8 cellular contexts compared by ENCODE assay signal in the genomic region with DNA sequence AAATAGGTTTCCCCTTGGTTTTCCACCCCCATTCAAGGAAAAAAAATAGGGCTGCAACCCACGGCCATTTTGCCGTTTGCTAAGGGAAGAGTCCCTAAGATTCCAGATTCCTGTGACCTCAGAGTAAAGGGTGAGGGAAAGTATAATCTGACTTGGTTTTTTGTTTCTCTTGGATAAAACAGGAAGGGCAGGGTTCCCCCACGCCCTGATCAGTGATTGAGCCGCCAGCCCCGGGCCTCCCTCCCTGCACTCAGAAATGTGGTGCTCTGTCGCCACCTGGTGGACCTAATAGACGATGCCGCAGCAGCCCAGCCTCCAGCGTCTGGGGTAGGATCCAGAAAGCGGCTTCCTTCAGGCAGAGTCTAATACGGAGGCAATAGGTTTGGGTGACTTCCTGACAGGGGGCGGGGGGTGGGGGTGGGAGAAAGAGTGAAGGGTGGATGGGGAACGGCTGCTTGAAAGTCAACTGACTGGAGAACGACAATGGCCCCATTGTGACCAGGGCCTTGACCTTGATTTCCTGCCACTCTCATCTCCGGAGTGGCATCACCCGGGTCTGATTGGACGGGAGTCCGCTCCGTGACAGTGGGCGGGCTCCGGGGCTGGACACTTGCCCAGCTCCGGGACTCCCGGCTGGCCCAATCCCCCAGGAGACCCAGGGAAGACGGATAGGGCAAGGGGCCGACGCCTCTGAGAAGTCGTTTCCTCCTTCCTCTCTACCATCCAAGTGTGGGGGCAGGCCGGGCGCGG. TPM values are rescaled to one million over a fixed set of nuclear protein-coding genes. Genes with fewer than 3 reads are reported as not detected.
DNase-seq lines count a peak whose midpoint lies in the region; ATAC-seq and TF ChIP-seq lines count a peak whose summit lies in the region.

No MANE protein-coding gene starts in this region.

- no peaks in the 10 kb centered on the region for H3K9me3 Mint-ChIP-seq in activated T-cell treated with anti-CD3 and anti-CD28 coated beads, Interleukin-2, amount 50 U/mL, for 72 hours
- H3K9me3 Mint-ChIP-seq in nephron = no peaks in the 10 kb centered on the region

- no peak overlapping the region for H3K56ac ChIP-seq in IMR-90 (ENCODE audit: extremely low read depth, insufficient read depth, low read length)

- H2BK15ac ChIP-seq in IMR-90 (ENCODE audit: low read depth, low read length) = no peak overlapping the region

- H3K4me1 Mint-ChIP-seq in activated T-cell treated with anti-CD3 and anti-CD28 coated beads, Interleukin-2, amount 50 U/mL, for 72 hours (ENCODE audit: low read depth) = peaks cover 9% of the 10 kb centered on the region
- peaks cover 5% of the 10 kb centered on the region for H3K4me1 Mint-ChIP-seq in nephron

- H3K4me3 ChIP-seq in IMR-90 (ENCODE audit: insufficient read depth, low read depth, low read length) = peak overlapping the region; percentile 5; the same call in 1 of the 2 replicates
- H3K4me3 ChIP-seq in Panc1 (ENCODE audit: low read depth in 2 of 2, low read length in 2 of 2) = peak overlapping the region; percentile 16 to 42

- H3K9me3 ChIP-seq in IMR-90 (ENCODE audit: control insufficient read depth, insufficient read depth, low read length) = no peaks in the 10 kb centered on the region
- H3K9me3 ChIP-seq in Panc1 (ENCODE audit: control insufficient read depth, insufficient read depth, low read depth, low read length) = no peaks in the 10 kb centered on the region

- intact Hi-C loops in IMR-90 (cut with micrococcal nuclease) (loop anchor here (1.0 to 2.0 kb wide), 5 partner anchors 12 to 370 kb away; no protein-coding TSS in a partner anchor), Panc1 (cut with micrococcal nuclease; ENCODE audit: unreplicated experiment) (loop anchor here (1.0 to 10.0 kb wide), 3 partner anchors 40 to 172 kb away; no protein-coding TSS in a partner anchor)

- POLR2A ChIA-PET in IMR-90 (lab: Charles Lee; ENCODE audit: unreplicated experiment) (no interaction called here), Panc1 (lab: Charles Lee) (no interaction called here)

- CTCF ChIA-PET in IMR-90 (lab: Yijun Ruan, JAX) (interaction anchor here (0.6 to 1.7 kb wide), 6 partner anchors 11 to 382 kb away, joined by 3 to 4 read pairs (median 3); no protein-coding TSS in a partner anchor), Panc1 (lab: Charles Lee) (interaction anchor here (0.6 to 0.9 kb wide), 2 partner anchors 43 to 391 kb away, joined by 3 to 16 read pairs; no protein-coding TSS in a partner anchor)

- DNase-seq in DMS 273 treated with DMSO at 0.1 percent for 48 hours (lab: John Stamatoyannopoulos, UW) (peak; percentile 40), IMR-90 (peak; percentile 73), Panc1 (ENCODE audit: low read depth, low spot score) (peak; percentile 57), fibroblast of peridontal ligament (ENCODE audit: extremely low read depth) (peak; percentile 84)
- peak; percentile 87 to 89 for DNase-seq in activated T-cell treated with anti-CD3 and anti-CD28 coated beads, Interleukin-2, amount 50 U/mL, for 72 hours
- DNase-seq in stimulated activated naive CD4-positive, alpha-beta T cell (lab: John Stamatoyannopoulos, UW) = peak; percentile 65 to 87 (median 80)

- H3K9me1 ChIP-seq in IMR-90 (ENCODE audit: insufficient read depth, low read length) = no peaks in the 10 kb centered on the region

- H3K9ac ChIP-seq in IMR-90 (ENCODE audit: low read depth, low read length) = peak overlapping the region; percentile 2; the same call in 1 of the 2 replicates

- H3K4ac ChIP-seq in IMR-90 (ENCODE audit: low read depth, low read length) = 0 out of 2 replicates have a peak overlapping the region, but pooled peaks have one; percentile 29

- H2BK120ac ChIP-seq in IMR-90 (ENCODE audit: low read depth, low read length) = no peak overlapping the region

- peak overlapping the region; percentile 92 for H2AFZ ChIP-seq in IMR-90 (replicated peaks; ENCODE audit: low read length, poor library complexity)

- peak; percentile 91 for ATAC-seq in GM21576 (IDR thresholded peaks at IDR 0.05; ENCODE audit: unreplicated experiment)
- peak; percentile 98 for ATAC-seq in IMR-90 (ENCODE audit: low read depth)
- peak; percentile 98 for ATAC-seq in Panc1
- ATAC-seq in activated T-cell treated with anti-CD3 and anti-CD28 coated beads, Interleukin-2, amount 50 U/mL, for 72 hours (replicated peaks in 1 of 2) = peak; percentile 99

- TF ChIP-seq RAD21 in IMR-90 (IDR thresholded peaks at IDR 0.05; ENCODE audit: low read length) = peak; percentile 96

- peak overlapping the region; percentile 47 for H2AK9ac ChIP-seq in IMR-90 (replicated peaks; ENCODE audit: low read depth, low read length, poor library complexity)

- H3K27me3 ChIP-seq in IMR-90 (ENCODE audit: control insufficient read depth, insufficient read depth, low read length) (no peaks in the 10 kb centered on the region; the same call in 1 of the 2 replicates), Panc1 (ENCODE audit: control insufficient read depth, insufficient read depth, low read length) (no peaks in the 10 kb centered on the region)

- no peak overlapping the region for H4K91ac ChIP-seq in IMR-90 (ENCODE audit: insufficient read depth, low read depth, low read length)

- no peaks in the 10 kb centered on the region for H3K27me3 Mint-ChIP-seq in activated T-cell treated with anti-CD3 and anti-CD28 coated beads, Interleukin-2, amount 50 U/mL, for 72 hours (ENCODE audit: low read depth)
- H3K27me3 Mint-ChIP-seq in nephron (ENCODE audit: low read depth) = peaks cover 35% of the 10 kb centered on the region

- TF ChIP-seq CTCF in IMR-90 (conservative IDR thresholded peaks at IDR 0.05; ENCODE audit: low read depth, low read length) (peak; percentile 97), Panc1 (IDR thresholded peaks at IDR 0.05) (peak; percentile 93), nephron (IDR thresholded peaks at IDR 0.05; ENCODE audit: unreplicated experiment in 3 of 3) (peak; percentile 86 to 91 (median 86))

- peak overlapping the region; percentile 62 for H3K4me2 ChIP-seq in IMR-90 (ENCODE audit: low read depth, low read length)

- H3K27ac Mint-ChIP-seq in activated T-cell treated with anti-CD3 and anti-CD28 coated beads, Interleukin-2, amount 50 U/mL, for 72 hours = no peak overlapping the region
- H3K27ac Mint-ChIP-seq in nephron = no peak overlapping the region

- no peak overlapping the region for H3K18ac ChIP-seq in IMR-90 (ENCODE audit: low read depth, low read length)

- H3K4me1 ChIP-seq in IMR-90 (ENCODE audit: control insufficient read depth, insufficient read depth, low read length) (no peaks in the 10 kb centered on the region), Panc1 (ENCODE audit: control insufficient read depth, insufficient read depth, low read length) (peaks cover 6% of the 10 kb centered on the region)

- no TSS peak for BruUV-seq in IMR-90 (replicated peaks; lab: Mats Ljungman, UMichigan)
- no TSS peak for BruUV-seq in Panc1 (replicated peaks; lab: Mats Ljungman, UMichigan)

- H3K79me1 ChIP-seq in IMR-90 (ENCODE audit: low read depth in 1 of 2, low read length in 2 of 2) = no peaks in the 10 kb centered on the region; a peak in 1 of 4 replicates

- in situ Hi-C loops in IMR-90 (cut with MboI; ENCODE audit: low sequenced_read_pairs) = no loop called here
- in situ Hi-C loops in Panc1 (cut with HindIII; ENCODE audit: low pct_unique_long_range_greater_than_20kb, low sequenced_read_pairs) = no loop called here

- H3K36me3 ChIP-seq in IMR-90 (ENCODE audit: control insufficient read depth, insufficient read depth, low read length) = no peaks in the 10 kb centered on the region
- H3K36me3 ChIP-seq in Panc1 (ENCODE audit: control insufficient read depth, insufficient read depth, low read length) = no peaks in the 10 kb centered on the region

- H3K14ac ChIP-seq in IMR-90 (replicated peaks; ENCODE audit: low read depth, low read length) = no peak overlapping the region; the same call in 1 of the 2 replicates

- H3K36me3 Mint-ChIP-seq in activated T-cell treated with anti-CD3 and anti-CD28 coated beads, Interleukin-2, amount 50 U/mL, for 72 hours (ENCODE audit: insufficient read depth in 2 of 2) = no peaks in the 10 kb centered on the region
- no peaks in the 10 kb centered on the region for H3K36me3 Mint-ChIP-seq in nephron (ENCODE audit: low read depth)

- dilution Hi-C loops in IMR-90 (cut with HindIII; ENCODE audit: low sequenced_read_pairs, unreplicated experiment) = no loop called here

- peak overlapping the region in 1 of 2 experiments; percentile 88; a peak in 2 of 4 replicates for H4K8ac ChIP-seq in IMR-90 (ENCODE audit: low read depth in 2 of 2, low read length in 2 of 2)

- H3K23ac ChIP-seq in IMR-90 (ENCODE audit: low read depth, low read length) = no peak overlapping the region

- 0% methylated on average over 6 of the region's 30 CpGs; no CpG with 5 or more reads in 1 of the 2 experiments for WGBS in IMR-90 (ENCODE audit: extremely low coverage in 2 of 2, insufficient read length in 1 of 2), 2 experiments

- H2BK20ac ChIP-seq in IMR-90 (ENCODE audit: low read depth, low read length) = no peak overlapping the region

- TF ChIP-seq POLR2A in IMR-90 (IDR thresholded peaks at IDR 0.05; ENCODE audit: low read depth, low read length) = no peak

- H3K27ac ChIP-seq in IMR-90 (ENCODE audit: insufficient read depth, low read length) (no peak overlapping the region), Panc1 (ENCODE audit: low read length) (peak overlapping the region; percentile 74)

- H2AK5ac ChIP-seq in IMR-90 (ENCODE audit: low read depth, low read length) = no peak overlapping the region

- H2BK5ac ChIP-seq in IMR-90 (ENCODE audit: low read depth, low read length, poor library complexity, severe bottlenecking) = no peak overlapping the region

- H3K4me3 Mint-ChIP-seq in activated T-cell treated with anti-CD3 and anti-CD28 coated beads, Interleukin-2, amount 50 U/mL, for 72 hours = peak overlapping the region; percentile 68 to 71
- peak overlapping the region; percentile 70 to 81 (median 75) for H3K4me3 Mint-ChIP-seq in nephron

- H4K5ac ChIP-seq in IMR-90 (ENCODE audit: low read depth, low read length) = peak overlapping the region; percentile 12; the same call in 1 of the 2 replicates

- H4K20me1 ChIP-seq in IMR-90 (ENCODE audit: insufficient read depth, low read length) = no peaks in the 10 kb centered on the region; the same call in 1 of the 2 replicates

RNA-seq across cellular contexts. Expression of gene CYSTM1, which starts 17.8 kb away (rescaled TPM):
- 6.7 and 7.3 TPM in 2 replicates for total RNA-seq in IMR-90 (2012; rRNA removed)
- polyA plus RNA-seq in IMR-90 (2012; rRNA removed) = 15.0 and 16.3 TPM in 2 replicates
- 19.3 and 25.4 TPM in 2 replicates for polyA plus RNA-seq in IMR-90 (2012; cell fraction: cytosol; rRNA removed)
- 3.4 and 8.3 TPM in 2 replicates for polyA plus RNA-seq in IMR-90 (2012; cell fraction: nucleus; rRNA removed; ENCODE audit: low replicate concordance)
- total RNA-seq in Panc1 (2021; ENCODE audit: unreplicated experiment) = 126 TPM
- 185 TPM for polyA plus RNA-seq in Panc1 (2012; ENCODE audit: insufficient read length)
- total RNA-seq in activated T-cell treated with anti-CD3 and anti-CD28 coated beads, Interleukin-2, amount 50 U/mL, for 72 hours = 10 to 100 TPM; 15.3 to 18.9 TPM

RNA-seq across cellular contexts. Expression of gene IGIP, which starts 31.5 kb away (rescaled TPM):
- total RNA-seq in IMR-90 (2012; rRNA removed) (5.0 and 6.7 TPM in 2 replicates), Panc1 (2021; ENCODE audit: unreplicated experiment) (7.7 TPM)
- 0.83 and 1.2 TPM in 2 replicates for polyA plus RNA-seq in IMR-90 (2012; rRNA removed)
- 0.16 and 0.32 TPM in 2 replicates for polyA plus RNA-seq in IMR-90 (2012; cell fraction: cytosol; rRNA removed)
- 0.65 and 4.4 TPM in 2 replicates for polyA plus RNA-seq in IMR-90 (2012; cell fraction: nucleus; rRNA removed; ENCODE audit: low replicate concordance)
- polyA plus RNA-seq in Panc1 (2012; ENCODE audit: insufficient read length) = 3.6 TPM
- total RNA-seq in activated T-cell treated with anti-CD3 and anti-CD28 coated beads, Interleukin-2, amount 50 U/mL, for 72 hours = 1 to 10 TPM; 5.5 to 6.5 TPM

RNA-seq across cellular contexts. Expression of gene PURA, which starts 43.3 kb away (rescaled TPM):
- total RNA-seq in IMR-90 (2012; rRNA removed) (5.6 and 13.9 TPM in 2 replicates), Panc1 (2021; ENCODE audit: unreplicated experiment) (16.9 TPM)
- polyA plus RNA-seq in IMR-90 (2012; rRNA removed) = 3.8 TPM in 2 replicates
- 2.7 and 5.0 TPM in 2 replicates for polyA plus RNA-seq in IMR-90 (2012; cell fraction: cytosol; rRNA removed)
- 3.0 and 3.1 TPM in 2 replicates for polyA plus RNA-seq in IMR-90 (2012; cell fraction: nucleus; rRNA removed; ENCODE audit: low replicate concordance)
- 32.8 TPM for polyA plus RNA-seq in Panc1 (2012; ENCODE audit: insufficient read length)
- 10 to 100 TPM; 11.9 to 14.2 TPM for total RNA-seq in activated T-cell treated with anti-CD3 and anti-CD28 coated beads, Interleukin-2, amount 50 U/mL, for 72 hours
